Comparison of ENCODE assay signal across 22 cellular contexts in genomic region chr12:3947781-3948180, GRCh38.
A peak's percentile ranks its signal among the peaks of the same experiment; 100 is the strongest.
DNase-seq lines count a peak whose midpoint lies in the region; ATAC-seq and TF ChIP-seq lines count a peak whose summit lies in the region.
"Had no signal": no experiment of that assay in that cellular context is flagged by ENCODE, and none has a peak within 500 bp of the region (broad histone marks: within the 10 kb centered on the region; RNA-seq: fewer than 3 reads in every experiment).

No MANE protein-coding gene starts in this region.

- peaks cover 57% of the 10 kb centered on the region for H3K4me1 Mint-ChIP-seq in activated T-cell treated with anti-CD3 and anti-CD28 coated beads, Interleukin-2, amount 50 U/mL, for 24 hours (ENCODE audit: low read depth)
- H3K4me1 Mint-ChIP-seq in activated T-helper 1 cell treated with anti-CD3 and anti-CD28 coated beads, Interleukin-12 subunit alpha, Interleukin-12 subunit beta, Interleukin-2, Interleukin-4 antibody, amounts not matched to agents 30 ng/mL and 10 ng/mL and 1 ng/mL, durations not matched to agents 14 hours and 24 hours and 36 hours (ENCODE audit: low read depth): peaks cover 49% of the 10 kb centered on the region
- H3K4me1 Mint-ChIP-seq in naive B cell: peaks cover 23 to 39% (median 25%) of the 10 kb centered on the region in 3 donors

- peaks cover 11% of the 10 kb centered on the region for H3K9me3 Mint-ChIP-seq in activated T-cell treated with anti-CD3 and anti-CD28 coated beads, Interleukin-2, amount 50 U/mL, for 24 hours
- peaks cover 18% of the 10 kb centered on the region for H3K9me3 Mint-ChIP-seq in activated T-helper 1 cell treated with anti-CD3 and anti-CD28 coated beads, Interleukin-12 subunit alpha, Interleukin-12 subunit beta, Interleukin-2, Interleukin-4 antibody, amounts not matched to agents 30 ng/mL and 10 ng/mL and 1 ng/mL, durations not matched to agents 14 hours and 24 hours and 36 hours
- peaks cover 0 to 13% (median 2%) of the 10 kb centered on the region in 7 donors for H3K9me3 Mint-ChIP-seq in naive B cell

- H3K27ac ChIP-seq in DND-41 (ENCODE audit: low read length): no peak overlapping the region
- H3K27ac ChIP-seq: testis had no signal

- H3K4me1 ChIP-seq in DND-41 (ENCODE audit: insufficient read depth, low read length): no peaks in the 10 kb centered on the region; the same call in 1 of the 2 replicates
- H3K4me1 ChIP-seq: testis had no signal

- ATAC-seq in DND-41 (ENCODE audit: insufficient read depth, low read depth) (peak; percentile 57; the same call in 2 of the 3 replicates), naive B cell (ENCODE audit: low read depth in 2 of 2) (peak; percentile 75 to 80)
- ATAC-seq: Right ventricle myocardium inferior had no signal

- no peaks in the 10 kb centered on the region for H4K20me1 ChIP-seq in DND-41 (ENCODE audit: insufficient read depth, low read length)
- H4K20me1 ChIP-seq: BLaER1 treated with 17β-estradiol and CSF1 and Interleukin-3, amounts not matched to agents 10 nM and 100 nM had no signal

- peaks cover 2% of the 10 kb centered on the region for H3K27me3 ChIP-seq in DND-41 (ENCODE audit: insufficient read depth, low read length, poor library complexity)
- H3K27me3 ChIP-seq: BLaER1 treated with 17β-estradiol and CSF1 and Interleukin-3, amounts not matched to agents 10 nM and 100 nM; MG63; testis had no signal

- H3K4me2 ChIP-seq in DND-41 (ENCODE audit: insufficient read depth, low read length): no peak overlapping the region

- intact Hi-C loops in activated T-helper 1 cell treated with anti-CD3 and anti-CD28 coated beads, Interleukin-12 subunit alpha, Interleukin-12 subunit beta, Interleukin-2, Interleukin-4 antibody, amounts not matched to agents 30 ng/mL and 10 ng/mL and 1 ng/mL, durations not matched to agents 14 hours and 24 hours and 36 hours (cut with micrococcal nuclease): no loop called here

- no peaks in the 10 kb centered on the region for H3K79me2 ChIP-seq in DND-41 (ENCODE audit: insufficient read depth, low read length)

- no peak overlapping the region for H3K9ac ChIP-seq in DND-41 (ENCODE audit: low read depth, low read length)
- H3K9ac ChIP-seq: BLaER1 treated with 17β-estradiol and CSF1 and Interleukin-3, amounts not matched to agents 10 nM and 100 nM had no signal

- no peaks in the 10 kb centered on the region for H3K27me3 Mint-ChIP-seq in activated T-cell treated with anti-CD3 and anti-CD28 coated beads, Interleukin-2, amount 50 U/mL, for 24 hours
- H3K27me3 Mint-ChIP-seq in activated T-helper 1 cell treated with anti-CD3 and anti-CD28 coated beads, Interleukin-12 subunit alpha, Interleukin-12 subunit beta, Interleukin-2, Interleukin-4 antibody, amounts not matched to agents 30 ng/mL and 10 ng/mL and 1 ng/mL, durations not matched to agents 14 hours and 24 hours and 36 hours (ENCODE audit: insufficient read depth): peaks cover 10% of the 10 kb centered on the region
- H3K27me3 Mint-ChIP-seq in naive B cell: no peaks in the 10 kb centered on the region

- no peak overlapping the region for H3K4me3 ChIP-seq in DND-41 (ENCODE audit: low read depth in 1 of 2, low read length in 2 of 2)
- H3K4me3 ChIP-seq: BLaER1 treated with 17β-estradiol and CSF1 and Interleukin-3, amounts not matched to agents 10 nM and 100 nM; MG63; testis had no signal

- no peaks in the 10 kb centered on the region for H3K36me3 ChIP-seq in DND-41 (ENCODE audit: insufficient read depth, low read length)
- H3K36me3 ChIP-seq: BLaER1 treated with 17β-estradiol and CSF1 and Interleukin-3, amounts not matched to agents 10 nM and 100 nM; MG63 had no signal

- no peak overlapping the region for H2AFZ ChIP-seq in DND-41 (ENCODE audit: low read depth, low read length)

- no peak for TF ChIP-seq CTCF in DND-41 (IDR thresholded peaks at IDR 0.05; ENCODE audit: borderline replicate concordance, extremely low read depth, low read length, poor library complexity, severe bottlenecking)

- H3K36me3 Mint-ChIP-seq in activated T-cell treated with anti-CD3 and anti-CD28 coated beads, Interleukin-2, amount 50 U/mL, for 24 hours (ENCODE audit: low read depth): peaks cover 3% of the 10 kb centered on the region
- H3K36me3 Mint-ChIP-seq in activated T-helper 1 cell treated with anti-CD3 and anti-CD28 coated beads, Interleukin-12 subunit alpha, Interleukin-12 subunit beta, Interleukin-2, Interleukin-4 antibody, amounts not matched to agents 30 ng/mL and 10 ng/mL and 1 ng/mL, durations not matched to agents 14 hours and 24 hours and 36 hours (ENCODE audit: low read depth): peaks cover 15% of the 10 kb centered on the region
- peaks cover 4 to 8% of the 10 kb centered on the region in 2 donors for H3K36me3 Mint-ChIP-seq in naive B cell

- H3K4me3 Mint-ChIP-seq in activated T-cell treated with anti-CD3 and anti-CD28 coated beads, Interleukin-2, amount 50 U/mL, for 24 hours: no peak overlapping the region
- H3K4me3 Mint-ChIP-seq in activated T-helper 1 cell treated with anti-CD3 and anti-CD28 coated beads, Interleukin-12 subunit alpha, Interleukin-12 subunit beta, Interleukin-2, Interleukin-4 antibody, amounts not matched to agents 30 ng/mL and 10 ng/mL and 1 ng/mL, durations not matched to agents 14 hours and 24 hours and 36 hours: peak overlapping the region; percentile 13
- H3K4me3 Mint-ChIP-seq in naive B cell: peak overlapping the region in 7 of 8 donors; percentile 6 to 72 (median 52)
- H3K4me3 Mint-ChIP-seq: endodermal cell, nephron progenitor cell had no signal

- no peak for DNase-seq in activated T-cell treated with anti-CD3 and anti-CD28 coated beads, Interleukin-2, amount 50 U/mL, for 24 hours
- no peak for DNase-seq in activated T-cell treated with anti-CD3 and anti-CD28 coated beads, Interleukin-2, amount 50 U/mL, for 48 hours
- DNase-seq in DND-41 (no peak), naive B cell (peak; percentile 18), NCI-H1694 treated with DMSO at 0.1 percent for 48 hours (lab: John Stamatoyannopoulos, UW) (no peak), GDM1 (lab: John Stamatoyannopoulos, UW) (no peak), cerebellar nuclear complex (lab: John Stamatoyannopoulos, UW) (no peak)
- DNase-seq in activated T-helper 1 cell treated with anti-CD3 and anti-CD28 coated beads, Interleukin-12 subunit alpha, Interleukin-12 subunit beta, Interleukin-2, Interleukin-4 antibody, amounts not matched to agents 30 ng/mL and 10 ng/mL and 1 ng/mL, durations not matched to agents 14 hours and 24 hours and 36 hours (ENCODE audit: low spot score): no peak
- DNase-seq: activated effector memory CD4-positive, alpha-beta T cell treated with anti-CD3 and anti-CD28 coated beads, Interleukin-2, amount 50 U/mL, for 16 hours; endodermal cell; GOT3; kidney glomerular epithelial cell; mesenchymal stem cell; MG63; NCI-H146; NCI-H2227 treated with DMSO at 0.1 percent for 48 hours; NCI-H82; nephron progenitor cell; posterior cingulate gyrus; testis had no signal

- H3K27ac Mint-ChIP-seq in activated T-cell treated with anti-CD3 and anti-CD28 coated beads, Interleukin-2, amount 50 U/mL, for 24 hours: peak overlapping the region; percentile 50
- peak overlapping the region; percentile 77 for H3K27ac Mint-ChIP-seq in activated T-helper 1 cell treated with anti-CD3 and anti-CD28 coated beads, Interleukin-12 subunit alpha, Interleukin-12 subunit beta, Interleukin-2, Interleukin-4 antibody, amounts not matched to agents 30 ng/mL and 10 ng/mL and 1 ng/mL, durations not matched to agents 14 hours and 24 hours and 36 hours
- peak overlapping the region; percentile 42 to 97 (median 87) for H3K27ac Mint-ChIP-seq in naive B cell
- H3K27ac Mint-ChIP-seq: endodermal cell, nephron progenitor cell had no signal

- no peaks in the 10 kb centered on the region for H3K9me3 ChIP-seq in DND-41 (ENCODE audit: insufficient read depth, low read length, severe bottlenecking)
- H3K9me3 ChIP-seq: MG63, testis had no signal
